Comparison of ENCODE assay signal across 8 cellular contexts in genomic region chr1:23916209-23917131, GRCh38. TPM values are rescaled to one million over a fixed set of nuclear protein-coding genes. Genes with fewer than 3 reads are reported as not detected.
DNase-seq lines count a peak whose midpoint lies in the region; ATAC-seq, FAIRE-seq and TF ChIP-seq lines count a peak whose summit lies in the region.

No MANE protein-coding gene starts in this region.

- no peaks in the 10 kb centered on the region for H4K20me1 ChIP-seq in OCI-LY1 (ENCODE audit: insufficient read depth, low read length)

- H3K4me1 Mint-ChIP-seq in activated T-cell treated with anti-CD3 and anti-CD28 coated beads, Interleukin-2, amount 50 U/mL, for 72 hours (ENCODE audit: low read depth): peaks cover 32% of the 10 kb centered on the region

- TF ChIP-seq CTCF in OCI-LY1 (IDR thresholded peaks at IDR 0.05; ENCODE audit: low read length): peak; percentile 94
- peak; percentile 60 for TF ChIP-seq CTCF in parathyroid adenoma (IDR thresholded peaks at IDR 0.05)

- DNase-seq in ACHN: peak; percentile 75
- peak; percentile 59 for DNase-seq in GM12891 (ENCODE audit: insufficient read length, low spot score)
- DNase-seq in activated T-cell treated with anti-CD3 and anti-CD28 coated beads, Interleukin-2, amount 50 U/mL, for 72 hours: peak; percentile 69 to 74
- peak; percentile 29 for DNase-seq in globus pallidus (ENCODE audit: low spot score)
- no peak for DNase-seq in activated effector memory CD4-positive, alpha-beta T cell treated with anti-CD3 and anti-CD28 coated beads, Interleukin-2, amount 50 U/mL, for 16 hours

- H3K36me3 ChIP-seq in OCI-LY1 (ENCODE audit: insufficient read depth, low read length): no peaks in the 10 kb centered on the region
- H3K36me3 ChIP-seq in parathyroid adenoma (ENCODE audit: control insufficient read depth, insufficient read depth, low read length): no peaks in the 10 kb centered on the region

- H3K4me3 Mint-ChIP-seq in activated T-cell treated with anti-CD3 and anti-CD28 coated beads, Interleukin-2, amount 50 U/mL, for 72 hours: peak overlapping the region in 1 of 2 donors; percentile 47

- H3K27me3 Mint-ChIP-seq in activated T-cell treated with anti-CD3 and anti-CD28 coated beads, Interleukin-2, amount 50 U/mL, for 72 hours (ENCODE audit: low read depth): no peaks in the 10 kb centered on the region

- peaks cover 67% of the 10 kb centered on the region for H3K4me1 ChIP-seq in OCI-LY1 (ENCODE audit: insufficient read depth, low read length, severe bottlenecking)
- peaks cover 2% of the 10 kb centered on the region for H3K4me1 ChIP-seq in parathyroid adenoma

- H3K27me3 ChIP-seq in OCI-LY1 (ENCODE audit: insufficient read depth, low read length): no peaks in the 10 kb centered on the region
- no peaks in the 10 kb centered on the region for H3K27me3 ChIP-seq in parathyroid adenoma (ENCODE audit: control insufficient read depth, insufficient read depth, low read length)

- no peak overlapping the region for H2AFZ ChIP-seq in OCI-LY1 (ENCODE audit: low read length)
- peak overlapping the region; percentile 65 for H2AFZ ChIP-seq in parathyroid adenoma

- peak overlapping the region; percentile 16; the same call in 1 of the 2 replicates for H3K4me2 ChIP-seq in OCI-LY1 (ENCODE audit: low read length)
- no peak overlapping the region for H3K4me2 ChIP-seq in parathyroid adenoma (ENCODE audit: low read length)

- H3K9me2 ChIP-seq in OCI-LY1 (ENCODE audit: low read depth, low read length): no peaks in the 10 kb centered on the region

- peaks cover 8% of the 10 kb centered on the region; the same call in 1 of the 2 replicates for H3F3A ChIP-seq in OCI-LY1 (ENCODE audit: insufficient read depth, low read length)

- in situ Hi-C loops in ACHN (cut with HindIII; ENCODE audit: low pct_ligation_motif_present, low pct_unique_long_range_greater_than_20kb, low sequenced_read_pairs): no loop called here

- H3K9ac ChIP-seq in OCI-LY1 (ENCODE audit: low read length): no peak overlapping the region; the same call in 1 of the 2 replicates
- H3K9ac ChIP-seq in parathyroid adenoma: no peak overlapping the region

- H3K9me3 ChIP-seq in OCI-LY1 (ENCODE audit: low read length): no peaks in the 10 kb centered on the region
- H3K9me3 ChIP-seq in parathyroid adenoma (ENCODE audit: control insufficient read depth, low read length): no peaks in the 10 kb centered on the region

- H3K27ac Mint-ChIP-seq in activated T-cell treated with anti-CD3 and anti-CD28 coated beads, Interleukin-2, amount 50 U/mL, for 72 hours: no peak overlapping the region

- no peak for TF ChIP-seq POLR2A in GM12891 (IDR thresholded peaks at IDR 0.05; ENCODE audit: low read depth, low read length)

- H3K79me2 ChIP-seq in OCI-LY1 (ENCODE audit: insufficient read depth, low read length) (no peaks in the 10 kb centered on the region), parathyroid adenoma (no peaks in the 10 kb centered on the region)

- peak; percentile 87 for FAIRE-seq in GM12891 (lab: Jason Lieb, UNC)

- H3K36me3 Mint-ChIP-seq in activated T-cell treated with anti-CD3 and anti-CD28 coated beads, Interleukin-2, amount 50 U/mL, for 72 hours (ENCODE audit: insufficient read depth in 2 of 2): no peaks in the 10 kb centered on the region

- peak; percentile 68 for ATAC-seq in HG03439 (IDR thresholded peaks at IDR 0.05; ENCODE audit: unreplicated experiment)
- peak; percentile 94 to 97 for ATAC-seq in activated T-cell treated with anti-CD3 and anti-CD28 coated beads, Interleukin-2, amount 50 U/mL, for 72 hours (replicated peaks in 1 of 2)

- H3K27ac ChIP-seq in OCI-LY1 (ENCODE audit: low read depth, low read length, poor library complexity, severe bottlenecking) (peak overlapping the region; percentile 98), parathyroid adenoma (no peak overlapping the region)

- H3K9me3 Mint-ChIP-seq in activated T-cell treated with anti-CD3 and anti-CD28 coated beads, Interleukin-2, amount 50 U/mL, for 72 hours: no peaks in the 10 kb centered on the region

- no peak overlapping the region for H3K4me3 ChIP-seq in OCI-LY1 (ENCODE audit: low read depth, low read length, poor library complexity, severe bottlenecking)
- no peak overlapping the region for H3K4me3 ChIP-seq in parathyroid adenoma (ENCODE audit: low read depth, low read length)

TF ChIP-seq in GM12891, 5 proteins besides CTCF, POLR2A, EP300 and RAD21:
- TF ChIP-seq POLR2AphosphoS5 (IDR thresholded peaks at IDR 0.05; ENCODE audit: low read depth, low read length): no peak
- TF ChIP-seq TAF1 (IDR thresholded peaks at IDR 0.05; ENCODE audit: low read depth, low read length): no peak
- TF ChIP-seq PAX5 (IDR thresholded peaks at IDR 0.05; ENCODE audit: insufficient read depth, low read length, severe bottlenecking): no peak
- peak; percentile 79 for TF ChIP-seq SPI1 (IDR thresholded peaks at IDR 0.05; ENCODE audit: low read depth, low read length)
TF ChIP-seq in GM12891: peak in this region for 1.

RNA-seq across cellular contexts. Expression of gene CNR2, which starts 3.3 kb away (rescaled TPM):
- polyA plus RNA-seq in GM12891 (2012; ENCODE audit: low read depth, missing spikeins): 3.7 TPM
- total RNA-seq in activated T-cell treated with anti-CD3 and anti-CD28 coated beads, Interleukin-2, amount 50 U/mL, for 72 hours: under 1 TPM; 0.35 to 0.72 TPM

RNA-seq across cellular contexts. Expression of gene PNRC2, which starts 43.2 kb away (rescaled TPM):
- 101 TPM for polyA plus RNA-seq in GM12891 (2012; ENCODE audit: low read depth, missing spikeins)
- 100 to 1,000 TPM; 187 to 196 TPM for total RNA-seq in activated T-cell treated with anti-CD3 and anti-CD28 coated beads, Interleukin-2, amount 50 U/mL, for 72 hours

RNA-seq across cellular contexts. Expression of gene FUCA1, which starts 48.4 kb away (rescaled TPM):
- polyA plus RNA-seq in GM12891 (2012; ENCODE audit: low read depth, missing spikeins): 36.4 TPM
- 1 to 10 TPM; 5.5 to 9.0 TPM for total RNA-seq in activated T-cell treated with anti-CD3 and anti-CD28 coated beads, Interleukin-2, amount 50 U/mL, for 72 hours
